Comparison of ENCODE assay signal across 1 cellular context in genomic region chr20:436476-436875, GRCh38.
TF ChIP-seq lines count a peak whose summit lies in the region.

No MANE protein-coding gene starts in this region.

TF ChIP-seq in HCT116, 20 proteins besides CTCF, POLR2A, EP300 and RAD21 (continued from another document):
- TF ChIP-seq ATF3 (IDR thresholded peaks at IDR 0.05) = no peak
